17 cellular contexts compared by ENCODE assay signal in the genomic region with DNA sequence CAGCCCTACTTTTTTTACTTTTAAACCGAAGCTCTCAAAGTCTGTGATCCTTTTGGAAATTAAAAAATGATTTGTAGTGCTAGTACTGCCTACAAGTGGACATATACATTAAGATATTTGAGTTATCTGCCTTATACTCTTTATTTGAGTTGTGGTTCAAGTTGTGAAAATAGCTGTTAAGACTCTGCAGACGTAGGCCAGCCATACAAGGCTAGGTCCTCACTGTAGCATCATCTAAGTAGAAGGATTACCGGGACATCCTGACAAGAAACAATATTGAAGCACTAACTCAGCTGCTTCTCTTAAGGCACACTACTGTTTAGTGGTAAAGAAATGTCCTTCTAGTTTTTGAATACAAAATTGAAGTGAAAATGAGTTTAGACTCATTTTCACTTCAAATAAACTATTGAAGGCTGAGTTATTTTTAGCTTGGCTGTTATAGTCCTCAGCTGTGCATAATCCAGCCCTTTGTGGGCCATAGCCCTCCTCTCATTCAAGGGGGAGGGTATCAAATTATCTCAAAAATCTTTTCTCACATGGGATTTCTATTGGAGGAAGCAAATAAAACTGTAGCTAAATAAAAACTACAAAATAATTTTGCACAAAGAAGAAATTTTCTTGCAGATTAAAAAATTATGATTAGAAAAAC.
DNase-seq lines count a peak whose midpoint lies in the region; ATAC-seq and TF ChIP-seq lines count a peak whose summit lies in the region.
"Had no signal": no experiment of that assay in that cellular context is flagged by ENCODE, and none has a peak within 500 bp of the region (broad histone marks: within the 10 kb centered on the region; RNA-seq: fewer than 3 reads in every experiment).

No MANE protein-coding gene starts in this region.

- H3K27me3 Mint-ChIP-seq in brain = peaks cover 4% of the 10 kb centered on the region
- H3K27me3 Mint-ChIP-seq: activated CD4-positive, alpha-beta T cell treated with anti-CD3 and anti-CD28 coated beads for 36 hours; CD8-positive, alpha-beta memory T cell had no signal

- peak overlapping the region in 1 of 5 experiments; percentile 51 for H3K4me3 Mint-ChIP-seq in brain
- H3K4me3 Mint-ChIP-seq: activated CD4-positive, alpha-beta T cell treated with anti-CD3 and anti-CD28 coated beads for 36 hours; CD8-positive, alpha-beta memory T cell had no signal

- CTCF ChIA-PET in AG04450 (lab: Charles Lee) = interaction anchor here (1.0 to 2.8 kb wide), 2 partner anchors 66 to 69 kb away, joined by 5 to 9 read pairs; no protein-coding TSS in a partner anchor

- TF ChIP-seq CTCF in AG04450 (IDR thresholded peaks at IDR 0.05; ENCODE audit: low read depth, low read length) = no peak
- no peak for TF ChIP-seq CTCF in brain (conservative IDR thresholded peaks at IDR 0.05)

- peak overlapping the region in 4 of 5 experiments; percentile 37 to 89 (median 66) for H3K27ac Mint-ChIP-seq in brain
- H3K27ac Mint-ChIP-seq: activated CD4-positive, alpha-beta T cell treated with anti-CD3 and anti-CD28 coated beads for 36 hours; CD8-positive, alpha-beta memory T cell had no signal

- no peak for ATAC-seq in GM18858 (IDR thresholded peaks at IDR 0.05; ENCODE audit: unreplicated experiment)
- ATAC-seq in HG02852 (IDR thresholded peaks at IDR 0.05; ENCODE audit: unreplicated experiment) = no peak
- ATAC-seq: activated CD4-positive, alpha-beta T cell treated with anti-CD3 and anti-CD28 coated beads for 36 hours; mucosa of descending colon had no signal

- H3K4me1 Mint-ChIP-seq in brain = peaks cover 59% of the 10 kb centered on the region
- H3K4me1 Mint-ChIP-seq: CD8-positive, alpha-beta memory T cell had no signal

- H3K4me3 ChIP-seq in AG04450 (ENCODE audit: low read depth, low read length) = no peak overlapping the region
- H3K4me3 ChIP-seq in skin epidermis = no peak overlapping the region
- H3K4me3 ChIP-seq: cardiac muscle cell, mucosa of descending colon had no signal

- no peaks in the 10 kb centered on the region for H3K9me3 ChIP-seq in AG04450 (ENCODE audit: control insufficient read depth, insufficient read depth, low read length)
- H3K9me3 ChIP-seq: mucosa of descending colon had no signal

- H3K27ac ChIP-seq in AG04450 (ENCODE audit: low read depth, low read length) (peak overlapping the region; percentile 82), layer of hippocampus (ENCODE audit: low read depth, low read length) (peak overlapping the region; percentile 40), skin epidermis (peak overlapping the region in 12 of 21 experiments; percentile 0 to 77 (median 52))
- H3K27ac ChIP-seq: cardiac muscle cell had no signal

- peaks cover 14% of the 10 kb centered on the region for H3K36me3 Mint-ChIP-seq in brain

- no peak for DNase-seq in AG04450 (ENCODE audit: low read depth, low spot score)
- no peak for DNase-seq in activated CD4-positive, alpha-beta T cell treated with anti-CD3 and anti-CD28 coated beads, Interleukin-2, amount 50 U/mL, for 48 hours
- DNase-seq in NCI-H2081 treated with DMSO at 0.1 percent for 48 hours (lab: John Stamatoyannopoulos, UW) = no peak
- DNase-seq: activated CD4-positive, alpha-beta T cell treated with anti-CD3 and anti-CD28 coated beads for 36 hours; activated naive CD4-positive, alpha-beta T cell treated with anti-CD3 and anti-CD28 coated beads, Interleukin-2, amount 50 U/mL, for 16 hours; activated T-cell treated with anti-CD3 and anti-CD28 coated beads for 4 hours; CD8-positive, alpha-beta memory T cell; Kasumi-1; mucosa of descending colon; NCI-H146; T1000 had no signal

- no peaks in the 10 kb centered on the region for H3K27me3 ChIP-seq in AG04450 (ENCODE audit: control insufficient read depth, insufficient read depth, low read length)
- H3K27me3 ChIP-seq in layer of hippocampus (ENCODE audit: control insufficient read depth, insufficient read depth, low read length) = no peaks in the 10 kb centered on the region
- H3K27me3 ChIP-seq: cardiac muscle cell had no signal

- no peaks in the 10 kb centered on the region for H3K9me3 Mint-ChIP-seq in brain
- H3K9me3 Mint-ChIP-seq: CD8-positive, alpha-beta memory T cell had no signal

- POLR2A ChIA-PET in AG04450 (lab: Yijun Ruan, JAX) = no interaction called here
